In the genomic region with DNA sequence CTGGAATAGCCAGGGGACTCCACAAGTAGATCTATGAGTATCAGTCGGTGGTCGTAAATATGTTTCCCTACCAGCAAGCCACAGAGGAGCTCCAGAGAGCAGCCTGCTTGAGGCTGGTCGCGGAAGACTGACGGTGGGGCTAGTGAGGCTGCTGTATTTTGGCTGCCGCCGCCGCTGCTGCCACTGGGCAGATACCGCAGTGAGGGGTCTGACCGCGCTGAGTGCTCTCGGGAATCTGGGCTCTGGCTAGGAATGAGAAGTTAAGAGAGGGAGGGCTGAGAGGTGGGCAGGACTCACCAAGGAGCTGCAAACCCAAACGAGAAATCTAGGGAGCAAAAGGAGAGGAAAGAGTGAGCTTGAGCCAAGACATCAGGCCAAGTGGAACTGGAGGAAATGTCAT, we compare ENCODE assay signal across 10 cellular contexts. TPM values are rescaled to one million over a fixed set of nuclear protein-coding genes. Genes with fewer than 3 reads are reported as not detected.
DNase-seq lines count a peak whose midpoint lies in the region; ATAC-seq, FAIRE-seq and TF ChIP-seq lines count a peak whose summit lies in the region.
"Had no signal": no experiment of that assay in that cellular context is flagged by ENCODE, and none has a peak within 500 bp of the region (broad histone marks: within the 10 kb centered on the region; RNA-seq: fewer than 3 reads in every experiment).

A gene with protein sequence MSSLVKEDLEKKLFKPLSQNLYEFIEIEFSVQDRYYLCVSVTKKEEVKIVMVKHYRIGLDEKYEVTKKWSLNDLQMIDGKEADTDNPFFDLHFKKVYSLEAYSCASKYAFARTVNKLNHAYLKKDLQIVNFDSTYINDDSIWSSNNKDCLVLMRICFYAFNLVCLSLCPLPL (plus strand): TSS at position 157 of the 400 bp plus-strand sequence. CDS start 237 bp downstream, at position 394.

- peaks cover 5% of the 10 kb centered on the region for H3K4me1 Mint-ChIP-seq in central memory CD8-positive, alpha-beta T cell

- no peaks in the 10 kb centered on the region for H3K9me3 Mint-ChIP-seq in central memory CD8-positive, alpha-beta T cell

- TF ChIP-seq POLR2A in HepG2 (IDR thresholded peaks at IDR 0.05; ENCODE audit: insufficient read depth in 1 of 2, low read depth in 2 of 2, low read length in 2 of 2), result no peak
- TF ChIP-seq POLR2A in vagina (IDR thresholded peaks at IDR 0.05), result no peak

- H3K36me3 ChIP-seq in cardiac muscle cell (no peaks in the 10 kb centered on the region), HepG2 (replicated peaks in 1 of 2; ENCODE audit: control insufficient read depth in 1 of 2, insufficient read depth in 2 of 2, low read length in 2 of 2) (no peaks in the 10 kb centered on the region), vagina (no peaks in the 10 kb centered on the region)

- DNase-seq in cardiac muscle cell (ENCODE audit: low read depth in 1 of 2, low spot score in 1 of 2), result peak; percentile 52 to 78
- DNase-seq in Right ventricle myocardium superior, result no peak
- DNase-seq in central memory CD8-positive, alpha-beta T cell (ENCODE audit: low spot score in 2 of 2), result no peak
- DNase-seq in HepG2 (ENCODE audit: low spot score), result peak; percentile 7
- DNase-seq in vagina (ENCODE audit: extremely low spot score in 2 of 2), result no peak
- DNase-seq in NCI-H345 treated with DMSO at 0.1 percent for 48 hours (lab: John Stamatoyannopoulos, UW; ENCODE audit: unreplicated experiment), result no peak
- no peak for DNase-seq in stimulated activated CD4-positive, alpha-beta T cell treated with anti-CD3 and anti-CD28 coated beads, Interleukin-4, amount 100 ng/mL, for 24 hours
- DNase-seq: COR-L47, NCI-H2171 had no signal

- POLR2A ChIA-PET in HepG2 (lab: Yijun Ruan, JAX), result no interaction called here

- in situ Hi-C loops in HepG2 (cut with HindIII; ENCODE audit: extremely low pct_ligation_motif_present, low pct_unique_long_range_greater_than_20kb), result no loop called here

- H3K4me1 ChIP-seq in cardiac muscle cell (ENCODE audit: low read depth), result no peaks in the 10 kb centered on the region
- H3K4me1 ChIP-seq in HepG2 (ENCODE audit: insufficient read depth, low read length), result no peaks in the 10 kb centered on the region
- H3K4me1 ChIP-seq in vagina, result no peaks in the 10 kb centered on the region

- H3K79me2 ChIP-seq in HepG2 (ENCODE audit: insufficient read depth, low read length), result no peaks in the 10 kb centered on the region

- FAIRE-seq in HepG2 (lab: Jason Lieb, UNC), result peak; percentile 4

- no peak within 1 kb of the TSS for H3K4me3 ChIP-seq in cardiac muscle cell
- peak within 1 kb of the TSS in 1 of 3 experiments; percentile 8; a peak in 1 of 6 replicates for H3K4me3 ChIP-seq in HepG2 (replicated peaks in 1 of 3; ENCODE audit: insufficient read depth in 1 of 3, low read depth in 2 of 3, low read length in 3 of 3)
- H3K4me3 ChIP-seq in vagina, result peak within 1 kb of the TSS; percentile 10 to 19

- no peak within 1 kb of the TSS for H3K9ac ChIP-seq in HepG2 (ENCODE audit: insufficient read depth, low read depth, low read length)

- BruUV-seq in HepG2 (replicated peaks; lab: Mats Ljungman, UMichigan), result no TSS peak

- intact Hi-C loops in Right ventricle myocardium superior (cut with DNase I) (no loop called here), HepG2 (cut with micrococcal nuclease; ENCODE audit: unreplicated experiment) (no loop called here), vagina (cut with DNase I) (no loop called here)

- peak within 1 kb of the TSS; percentile 54 for H2AFZ ChIP-seq in HepG2 (ENCODE audit: low read length)

- peaks cover 19% of the 10 kb centered on the region for H3K27me3 Mint-ChIP-seq in central memory CD8-positive, alpha-beta T cell

- no peak for TF ChIP-seq RAD21 in HepG2 (CRISPR knock-in tag; IDR thresholded peaks at IDR 0.05)

- CTCF ChIA-PET in HepG2 (lab: Yijun Ruan, JAX; ENCODE audit: low intra/inter-chr PET ratio, low total read pairs), result no interaction called here

- no peak within 1 kb of the TSS for H3K27ac Mint-ChIP-seq in central memory CD8-positive, alpha-beta T cell (ENCODE audit: low read depth)

- TF ChIP-seq CTCF in cardiac muscle cell (IDR thresholded peaks at IDR 0.05; ENCODE audit: low read depth, low read length), result no peak
- no peak for TF ChIP-seq CTCF in HepG2 (CRISPR knock-in tag; IDR thresholded peaks at IDR 0.05)
- no peak for TF ChIP-seq CTCF in vagina (IDR thresholded peaks at IDR 0.05)

- TF ChIP-seq EP300 in HepG2 (IDR thresholded peaks at IDR 0.05; ENCODE audit: low read depth in 2 of 2, low read length in 2 of 2), result no peak
- TF ChIP-seq EP300 in HepG2 (CRISPR knock-in tag; IDR thresholded peaks at IDR 0.05; ENCODE audit: borderline replicate concordance), result no peak

- WGBS in HepG2 (ENCODE audit: low lambda C conversion rate), result 2% methylated on average over 12 of the region's 13 CpGs

- H3K9me3 ChIP-seq in cardiac muscle cell (ENCODE audit: low read depth) (no peaks in the 10 kb centered on the region), HepG2 (ENCODE audit: low read length) (no peaks in the 10 kb centered on the region), vagina (no peaks in the 10 kb centered on the region)

- H3K4me2 ChIP-seq in HepG2 (ENCODE audit: low read depth, low read length), result peak within 1 kb of the TSS; percentile 48

- H3K4me3 Mint-ChIP-seq in central memory CD8-positive, alpha-beta T cell, result peak within 1 kb of the TSS; percentile 34

- H4K20me1 ChIP-seq in HepG2 (ENCODE audit: insufficient read depth, low read length), result no peaks in the 10 kb centered on the region

- no peaks in the 10 kb centered on the region for H3K27me3 ChIP-seq in cardiac muscle cell
- H3K27me3 ChIP-seq in HepG2 (ENCODE audit: control insufficient read depth in 1 of 2, insufficient read depth in 2 of 2, low read length in 2 of 2), result peaks cover 2 to 14% of the 10 kb centered on the region in 2 experiments; a peak in 3 of 5 replicates
- H3K27me3 ChIP-seq in vagina, result no peaks in the 10 kb centered on the region

- peaks cover 2% of the 10 kb centered on the region for H3K36me3 Mint-ChIP-seq in central memory CD8-positive, alpha-beta T cell (ENCODE audit: insufficient read depth)

- ATAC-seq in Right ventricle myocardium superior (ENCODE audit: poor library complexity) (no peak), HepG2 (peak; percentile 98), HG03442 (IDR thresholded peaks at IDR 0.05; ENCODE audit: unreplicated experiment) (no peak)
- ATAC-seq in central memory CD8-positive, alpha-beta T cell (replicated peaks; ENCODE audit: extremely low read depth, poor library complexity, severe bottlenecking), result no peak

- H3K27ac ChIP-seq in cardiac muscle cell, result no peak within 1 kb of the TSS
- H3K27ac ChIP-seq in HepG2 (ENCODE audit: extremely low read length, insufficient read depth, low read length), result no peak within 1 kb of the TSS
- no peak within 1 kb of the TSS for H3K27ac ChIP-seq in vagina

TF ChIP-seq in HepG2, 621 proteins besides CTCF, POLR2A, EP300 and RAD21:
- TF ChIP-seq ZNF570 (CRISPR knock-in tag; IDR thresholded peaks at IDR 0.05; ENCODE audit: borderline replicate concordance), result no peak
- peak; percentile 21 for TF ChIP-seq XRCC5 (optimal IDR thresholded peaks at IDR 0.05; ENCODE audit: low read length)

RNA-seq across cellular contexts. Expression of the gene that starts here (rescaled TPM):
- total RNA-seq in cardiac muscle cell, result not detected in 2 replicates
- 0.16 TPM in 1 of 2 replicates, not detected in the other for polyA plus RNA-seq in cardiac muscle cell
- not detected for total RNA-seq in Right ventricle myocardium superior
- not detected in 2 replicates for total RNA-seq in HepG2 (2016; rRNA removed; fragmentation: Illumina TruSeq; extraction: Trizol)
- total RNA-seq in HepG2 (2016; cell fraction: cytosol; rRNA removed; fragmentation: Illumina TruSeq; extraction: Trizol; ENCODE audit: low read depth), result not detected in 2 replicates
- not detected in 2 replicates for total RNA-seq in HepG2 (2016; cell fraction: insoluble cytoplasmic fraction; rRNA removed; fragmentation: Illumina TruSeq; extraction: Trizol)
- total RNA-seq in HepG2 (2016; cell fraction: membrane; rRNA removed; fragmentation: Illumina TruSeq; extraction: Trizol), result not detected in 2 replicates
- total RNA-seq in HepG2 (2016; cell fraction: nucleus; rRNA removed; fragmentation: Illumina TruSeq; extraction: Trizol), result not detected in 2 replicates
- not detected in 2 replicates for polyA plus RNA-seq in HepG2 (2011; rRNA removed)
- polyA plus RNA-seq in HepG2 (2011; cell fraction: cytosol; rRNA removed), result not detected in 2 replicates
- polyA plus RNA-seq in HepG2 (2011; cell fraction: nucleus; rRNA removed), result not detected in 2 replicates
- not detected in 2 replicates for polyA plus RNA-seq in HepG2 (2012)
- not detected in 2 replicates for polyA plus RNA-seq in HepG2 (2016; cell fraction: cytosol; fragmentation: Illumina TruSeq; extraction: Trizol; ENCODE audit: low read depth)
- polyA plus RNA-seq in HepG2 (2016; cell fraction: insoluble cytoplasmic fraction; fragmentation: Illumina TruSeq; extraction: Trizol; ENCODE audit: low read depth), result not detected in 2 replicates
- not detected in 2 replicates for polyA plus RNA-seq in HepG2 (2016; cell fraction: membrane; fragmentation: Illumina TruSeq; extraction: Trizol; ENCODE audit: low read depth)
- not detected in 2 replicates for polyA plus RNA-seq in HepG2 (2016; cell fraction: nucleus; fragmentation: Illumina TruSeq; extraction: Trizol; ENCODE audit: insufficient read depth, low read depth)
- not detected in 2 replicates for polyA minus RNA-seq in HepG2 (2011; rRNA and poly(A)+ RNA removed; ENCODE audit: low replicate concordance)
- polyA minus RNA-seq in HepG2 (2011; cell fraction: cytosol; rRNA and poly(A)+ RNA removed), result not detected in 2 replicates
- not detected in 2 replicates for polyA minus RNA-seq in HepG2 (2011; cell fraction: nucleus; rRNA and poly(A)+ RNA removed)
- not detected for total RNA-seq in vagina

Comparison
In these comparisons a context has a peak if more than half of its experiments do, and no peak if none do; other contexts are left out.
1. Peak in DNase-seq in cardiac muscle cell; RNA of the gene not detected or under 1 TPM.
2. Peak in DNase-seq, ATAC-seq and H3K4me2 ChIP-seq in HepG2; RNA of the gene not detected or under 1 TPM.